ENCODE assay signal across 8 cellular contexts in the genomic region with DNA sequence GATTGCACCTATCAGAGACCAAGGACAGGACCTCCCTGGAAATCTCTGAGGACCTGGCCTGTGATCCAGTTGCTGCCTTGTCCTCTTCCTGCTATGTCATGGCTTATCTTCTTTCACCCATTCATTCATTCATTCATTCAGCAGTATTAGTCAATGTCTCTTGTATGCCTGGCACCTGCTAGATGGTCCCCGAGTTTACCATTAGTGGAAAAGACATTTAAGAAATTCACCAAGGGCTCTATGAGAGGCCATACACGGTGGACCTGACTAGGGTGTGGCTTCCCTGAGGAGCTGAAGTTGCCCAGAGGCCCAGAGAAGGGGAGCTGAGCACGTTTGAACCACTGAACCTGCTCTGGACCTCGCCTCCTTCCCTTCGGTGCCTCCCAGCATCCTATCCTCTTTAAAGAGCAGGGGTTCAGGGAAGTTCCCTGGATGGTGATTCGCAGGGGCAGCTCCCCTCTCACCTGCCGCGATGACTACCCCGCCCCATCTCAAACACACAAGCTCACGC. TPM values are rescaled to one million over a fixed set of nuclear protein-coding genes. Genes with fewer than 3 reads are reported as not detected.
DNase-seq lines count a peak whose midpoint lies in the region; ATAC-seq and TF ChIP-seq lines count a peak whose summit lies in the region.

No MANE protein-coding gene starts in this region.

- no peaks in the 10 kb centered on the region for H3K27me3 ChIP-seq in CD8-positive, alpha-beta memory T cell (ENCODE audit: insufficient read depth, low read length, poor library complexity, severe bottlenecking)
- H3K27me3 ChIP-seq in osteoblast (ENCODE audit: insufficient read depth, low read length): no peaks in the 10 kb centered on the region

- H3K27ac Mint-ChIP-seq in CD8-positive, alpha-beta memory T cell: peak overlapping the region; percentile 93 to 99 (median 96)

- peaks cover 20% of the 10 kb centered on the region for H3K4me1 ChIP-seq in CD8-positive, alpha-beta memory T cell (ENCODE audit: insufficient read depth, low read length)
- H3K4me1 ChIP-seq in osteoblast (ENCODE audit: insufficient read depth, low read length): peaks cover 16% of the 10 kb centered on the region

- peaks cover 8% of the 10 kb centered on the region for H3K36me3 ChIP-seq in CD8-positive, alpha-beta memory T cell (ENCODE audit: insufficient read depth, low read length)
- peaks cover 15% of the 10 kb centered on the region for H3K36me3 ChIP-seq in osteoblast (ENCODE audit: insufficient read depth, low read length)

- peaks cover 25 to 34% (median 27%) of the 10 kb centered on the region in 3 donors for H3K4me1 Mint-ChIP-seq in CD8-positive, alpha-beta memory T cell

- CTCF ChIA-PET in CD8-positive, alpha-beta memory T cell (lab: Charles Lee): interaction anchor here (0.6 to 2.8 kb wide), 12 partner anchors 10 to 264 kb away, joined by 3 to 28 read pairs (median 6); a partner anchor contains a TSS

- TF ChIP-seq CTCF in epithelial cell of esophagus (IDR thresholded peaks at IDR 0.05; ENCODE audit: insufficient read depth, low read depth, low read length, missing control alignments): no peak
- TF ChIP-seq CTCF in osteoblast (IDR thresholded peaks at IDR 0.05; ENCODE audit: extremely low read depth, low read depth, low read length): no peak

- peaks cover 22% of the 10 kb centered on the region for H3K79me2 ChIP-seq in osteoblast (ENCODE audit: insufficient read depth, low read length)

- POLR2A ChIA-PET in CD8-positive, alpha-beta memory T cell (lab: Charles Lee): interaction anchor here (1.0 to 2.1 kb wide), 4 partner anchors 20 to 197 kb away, joined by 3 to 34 read pairs (median 18); a partner anchor contains a TSS

- no peaks in the 10 kb centered on the region for H3K9me3 ChIP-seq in CD8-positive, alpha-beta memory T cell (ENCODE audit: low read length)
- H3K9me3 ChIP-seq in osteoblast (ENCODE audit: low read depth, low read length): no peaks in the 10 kb centered on the region

- H2AFZ ChIP-seq in osteoblast (ENCODE audit: low read length): peak overlapping the region; percentile 95

- ATAC-seq in GM18519 (IDR thresholded peaks at IDR 0.05; ENCODE audit: low FRiP score, unreplicated experiment): no peak

- H3K9me3 Mint-ChIP-seq in CD8-positive, alpha-beta memory T cell: no peaks in the 10 kb centered on the region

- H3K4me2 ChIP-seq in osteoblast (ENCODE audit: insufficient read depth, low read length): peak overlapping the region; percentile 90

- peaks cover 0 to 2% of the 10 kb centered on the region in 2 donors for H3K27me3 Mint-ChIP-seq in CD8-positive, alpha-beta memory T cell

- peak overlapping the region; percentile 90 to 97 (median 94) for H3K4me3 Mint-ChIP-seq in CD8-positive, alpha-beta memory T cell

- DNase-seq in CD8-positive, alpha-beta memory T cell: no peak
- peak; percentile 70 for DNase-seq in OCI-M1 (lab: John Stamatoyannopoulos, UW)
- no peak for DNase-seq in epithelial cell of esophagus (ENCODE audit: low read depth)
- DNase-seq in osteoblast (ENCODE audit: insufficient read length, low spot score, missing footprints): peak; percentile 26
- no peak for DNase-seq in NCI-H2171 treated with DMSO at 0.1 percent for 48 hours (lab: John Stamatoyannopoulos, UW)
- DNase-seq in NCI-H748 (lab: John Stamatoyannopoulos, UW; ENCODE audit: unreplicated experiment): no peak
- no peak for DNase-seq in DMS 273 treated with DMSO at 0.1 percent for 48 hours (lab: John Stamatoyannopoulos, UW)

- peak overlapping the region; percentile 90 for H3K4me3 ChIP-seq in CD8-positive, alpha-beta memory T cell (ENCODE audit: low read length)
- H3K4me3 ChIP-seq in epithelial cell of esophagus (ENCODE audit: low read length) (peak overlapping the region; percentile 68), osteoblast (ENCODE audit: insufficient read depth, low read length) (peak overlapping the region; percentile 92)

- peaks cover 0 to 38% (median 0%) of the 10 kb centered on the region in 3 donors for H3K36me3 Mint-ChIP-seq in CD8-positive, alpha-beta memory T cell

- H4K20me1 ChIP-seq in osteoblast (ENCODE audit: insufficient read depth, low read length): peaks cover 16% of the 10 kb centered on the region

- H3K27ac ChIP-seq in CD8-positive, alpha-beta memory T cell (ENCODE audit: low read depth, low read length): peak overlapping the region; percentile 95
- H3K27ac ChIP-seq in osteoblast (ENCODE audit: low read depth, low read length): peak overlapping the region; percentile 68

RNA-seq across cellular contexts. Expression of a gene that starts 0.7 kb away (rescaled TPM):
- 100 to 1,000 TPM; 804 to 830 TPM for total RNA-seq in CD8-positive, alpha-beta memory T cell
- polyA plus RNA-seq in CD8-positive, alpha-beta memory T cell: 1,220 TPM
- total RNA-seq in osteoblast: 123 and 131 TPM in 2 replicates

RNA-seq across cellular contexts. Expression of a gene that starts 35.8 kb away (rescaled TPM):
- 1 to 10 TPM; 7.1 to 9.0 TPM for total RNA-seq in CD8-positive, alpha-beta memory T cell
- polyA plus RNA-seq in CD8-positive, alpha-beta memory T cell: 5.2 TPM
- total RNA-seq in osteoblast: 14.1 and 20.9 TPM in 2 replicates

RNA-seq across cellular contexts. Expression of a gene that starts 54.7 kb away (rescaled TPM):
- 1 to 10 TPM; 5.4 to 5.8 TPM for total RNA-seq in CD8-positive, alpha-beta memory T cell
- polyA plus RNA-seq in CD8-positive, alpha-beta memory T cell: 0.28 TPM
- total RNA-seq in osteoblast: 0.36 and 0.59 TPM in 2 replicates

Comparison
In these comparisons a context has a peak if more than half of its experiments do, and no peak if none do; other contexts are left out.
1. DNase-seq: peak in OCI-M1 (single experiment) and osteoblast (single experiment); none in CD8-positive, alpha-beta memory T cell (0 of 5), epithelial cell of esophagus (single experiment), NCI-H2171 treated with DMSO at 0.1 percent for 48 hours (single experiment), NCI-H748 (single experiment) and DMS 273 treated with DMSO at 0.1 percent for 48 hours (single experiment).
2. Peak in every context shown above with its lines, with median percentiles within 50 percentile points of each other: H3K4me3 ChIP-seq.